In the genomic region with DNA sequence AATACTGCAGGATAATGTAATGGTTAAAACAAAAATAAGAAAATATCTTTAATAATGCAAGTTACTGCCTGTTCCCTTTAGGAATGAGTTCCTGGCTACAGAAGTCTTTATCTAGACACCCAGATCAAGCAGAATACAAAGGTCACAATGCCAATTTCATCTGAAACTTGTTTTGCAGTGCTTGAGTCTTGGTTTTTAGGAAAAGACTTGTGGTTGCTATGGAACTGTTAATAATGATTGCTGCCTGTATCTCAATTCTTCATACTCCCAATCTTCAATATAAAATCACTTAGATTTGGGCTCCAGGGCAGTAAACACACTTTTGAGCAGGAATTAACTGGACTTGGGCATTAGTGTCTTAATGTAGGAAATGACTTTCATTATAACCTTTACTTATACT, we compare ENCODE assay signal across 27 cellular contexts. TPM values are rescaled to one million over a fixed set of nuclear protein-coding genes. Genes with fewer than 3 reads are reported as not detected.
"Had no signal": no experiment of that assay in that cellular context is flagged by ENCODE, and none has a peak within 500 bp of the region (broad histone marks: within the 10 kb centered on the region; RNA-seq: fewer than 3 reads in every experiment).

No MANE protein-coding gene starts in this region.

- H3K27me3 ChIP-seq: SJCRH30 had no signal

- H3K9ac ChIP-seq: KMS-11 had no signal

- H3K4me2 ChIP-seq: KMS-11 had no signal

- H3K9me3 ChIP-seq: SJCRH30 had no signal

- H3K4me3 ChIP-seq: SJCRH30 had no signal

- H3K4me1 ChIP-seq: SJCRH30 had no signal

- ATAC-seq: activated CD4-positive, alpha-beta T cell treated with anti-CD3 and anti-CD28 coated beads for 36 hours; activated T-helper 17 cell treated with anti-CD3 and anti-CD28 coated beads, Interleukin-2, amount 50 U/mL, for 72 hours; Panc1; Right ventricle myocardium inferior had no signal

- DNase-seq: activated CD4-positive, alpha-beta memory T cell treated with anti-CD3 and anti-CD28 coated beads, Interleukin-2, amount 10 ng/mL, durations not matched to agents 7 days and 5 days; activated CD4-positive, alpha-beta T cell treated with anti-CD3 and anti-CD28 coated beads for 36 hours; activated CD4-positive, alpha-beta T cell treated with anti-CD3 and anti-CD28 coated beads, Interleukin-2, amount 50 U/mL, for 1 hour; activated CD4-positive, CD25-positive, alpha-beta regulatory T cell; activated gamma-delta T cell; activated naive CD4-positive, alpha-beta T cell treated with anti-CD3 and anti-CD28 coated beads for 36 hours; activated T-cell treated with anti-CD3 and anti-CD28 coated beads for 4 hours; activated T-cell treated with anti-CD3 and anti-CD28 coated beads, Interleukin-2, amount 50 U/mL, for 48 hours; amygdala; MM.1S; NCI-H1105; NCI-H1436; NCI-H1694 treated with DMSO at 0.1 percent for 48 hours; NCI-H2029 treated with DMSO at 0.1 percent for 48 hours; NCI-H345; NCI-H510A; NCI-H526 treated with DMSO at 0.1 percent for 48 hours; NCI-H82; RPMI8226; SJCRH30 had no signal

- H3K27ac ChIP-seq: KMS-11, SJCRH30, VCaP had no signal

- FAIRE-seq: astrocyte had no signal

RNA-seq across cellular contexts. Expression of gene CAVIN2, which starts 14.2 kb away (rescaled TPM):
- total RNA-seq: activated CD4-positive, alpha-beta memory T cell treated with anti-CD3 and anti-CD28 coated beads, Interleukin-2, amount 10 ng/mL, durations not matched to agents 7 days and 5 days; activated CD4-positive, alpha-beta T cell treated with anti-CD3 and anti-CD28 coated beads for 36 hours; activated CD8-positive, alpha-beta memory T cell treated with anti-CD3 and anti-CD28 coated beads for 36 hours; activated naive CD4-positive, alpha-beta T cell treated with anti-CD3 and anti-CD28 coated beads for 36 hours had no signal
